ENCODE assay signal across 20 cellular contexts in the genomic region with DNA sequence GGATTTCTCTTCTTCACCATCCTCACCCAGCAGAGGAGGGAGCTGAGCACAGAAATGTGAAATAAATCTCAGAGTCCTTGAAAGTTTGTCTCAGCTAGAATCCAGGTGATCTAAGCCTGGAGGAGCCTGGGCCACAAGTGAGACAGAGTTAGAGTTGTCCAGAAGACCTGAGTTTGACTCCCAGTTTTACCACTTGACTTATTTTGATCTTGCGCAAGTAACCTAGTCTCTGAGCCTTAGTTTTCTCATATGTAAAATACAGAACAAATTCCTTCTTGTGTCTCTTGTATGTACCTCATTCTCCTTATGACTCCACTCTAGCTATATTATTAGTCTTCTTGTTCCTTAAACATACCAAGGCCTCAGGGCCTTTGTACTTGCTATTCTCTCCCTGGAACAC.
"Had no signal": no experiment of that assay in that cellular context is flagged by ENCODE, and none has a peak within 500 bp of the region (broad histone marks: within the 10 kb centered on the region; RNA-seq: fewer than 3 reads in every experiment).

No MANE protein-coding gene starts in this region.

- ATAC-seq: right cardiac atrium; stimulated activated naive CD8-positive, alpha-beta T cell treated with anti-CD3 and anti-CD28 coated beads, Interleukin-15, Interleukin-2, amounts not matched to agents 100 U/mL and 50 U/mL, for 24 hours had no signal

- H3K27ac ChIP-seq: esophagus squamous epithelium, prostate gland, testis, upper lobe of left lung had no signal

- H3K36me3 ChIP-seq: prostate gland had no signal

- FAIRE-seq: endothelial cell of umbilical vein, small intestine, TTC549 had no signal

- H3K27me3 ChIP-seq: esophagus squamous epithelium, testis, upper lobe of left lung had no signal

- H3K9me3 ChIP-seq: esophagus squamous epithelium, prostate gland, testis, upper lobe of left lung had no signal

- H3K4me3 ChIP-seq: esophagus squamous epithelium, prostate gland, testis, upper lobe of left lung had no signal

- DNase-seq: activated CD4-positive, alpha-beta T cell treated with anti-CD3 and anti-CD28 coated beads, Interleukin-2, amount 50 U/mL, for 1 hour; activated CD4-positive, CD25-positive, alpha-beta regulatory T cell; activated effector memory CD4-positive, alpha-beta T cell treated with Interleukin-2 at 50 U/mL for 16 hours; aorta; effector CD8-positive, alpha-beta T cell; esophagus squamous epithelium; hypothalamus; kidney glomerular epithelial cell; mesendoderm; right cardiac atrium; small intestine; stimulated activated CD4-positive, alpha-beta T cell treated with anti-CD3 and anti-CD28 coated beads, Interleukin-4, amount 100 ng/mL, for 4 hours; stimulated activated CD8-positive, alpha-beta memory T cell treated with anti-CD3 and anti-CD28 coated beads, Interleukin-4, amount 100 ng/mL, for 48 hours; stimulated activated naive CD8-positive, alpha-beta T cell treated with anti-CD3 and anti-CD28 coated beads, Interleukin-15, Interleukin-2, amounts not matched to agents 100 U/mL and 50 U/mL, for 24 hours; T-helper 2 cell; testis; upper lobe of left lung had no signal

- H3K4me1 ChIP-seq: prostate gland had no signal
